Comparison of ENCODE assay signal across 1 cellular context in the genomic region with DNA sequence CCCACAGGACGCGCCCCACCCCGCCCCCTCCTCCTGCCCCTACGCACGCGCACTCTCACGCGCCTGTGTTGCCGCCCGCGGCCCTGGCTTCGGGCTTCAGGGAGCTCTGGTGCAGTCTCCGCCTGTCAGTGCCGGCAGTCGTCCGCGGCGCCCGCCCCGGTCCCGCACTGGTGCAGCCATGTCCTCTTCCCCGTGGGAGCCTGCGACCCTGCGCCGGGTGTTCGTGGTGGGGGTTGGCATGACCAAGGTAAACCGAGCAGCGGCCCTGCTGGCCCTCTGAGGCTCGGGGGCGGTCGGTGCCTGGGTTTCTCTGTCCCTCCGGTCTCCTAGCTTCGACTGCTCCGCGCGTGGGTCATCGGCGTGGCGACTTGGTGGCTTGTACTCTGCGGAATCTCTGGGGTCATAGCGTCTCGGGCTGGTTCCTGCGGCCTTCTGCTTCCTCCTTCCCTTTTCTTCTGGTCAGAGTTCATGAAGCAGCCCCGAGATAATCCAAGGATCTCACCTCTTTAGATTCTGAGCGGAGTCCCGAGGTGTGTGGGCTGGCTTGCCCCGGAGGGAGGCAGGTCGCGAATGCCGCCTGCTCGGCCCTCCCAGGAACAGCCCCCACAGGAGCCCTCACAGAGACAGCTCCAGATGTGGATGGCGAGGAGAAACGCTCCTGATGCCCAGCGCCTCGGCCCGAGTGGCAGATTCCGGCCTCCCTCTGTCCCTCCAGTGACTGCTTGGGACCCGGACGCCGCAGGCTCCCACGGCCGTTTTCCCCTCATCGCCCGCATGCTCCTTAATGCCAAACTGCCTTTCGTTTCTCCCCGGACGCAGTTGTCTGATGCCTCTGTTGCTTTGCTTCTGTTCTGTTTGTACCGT.
A peak's percentile ranks its signal among the peaks of the same experiment; 100 is the strongest.
TF ChIP-seq lines count a peak whose summit lies in the region.

A gene with protein sequence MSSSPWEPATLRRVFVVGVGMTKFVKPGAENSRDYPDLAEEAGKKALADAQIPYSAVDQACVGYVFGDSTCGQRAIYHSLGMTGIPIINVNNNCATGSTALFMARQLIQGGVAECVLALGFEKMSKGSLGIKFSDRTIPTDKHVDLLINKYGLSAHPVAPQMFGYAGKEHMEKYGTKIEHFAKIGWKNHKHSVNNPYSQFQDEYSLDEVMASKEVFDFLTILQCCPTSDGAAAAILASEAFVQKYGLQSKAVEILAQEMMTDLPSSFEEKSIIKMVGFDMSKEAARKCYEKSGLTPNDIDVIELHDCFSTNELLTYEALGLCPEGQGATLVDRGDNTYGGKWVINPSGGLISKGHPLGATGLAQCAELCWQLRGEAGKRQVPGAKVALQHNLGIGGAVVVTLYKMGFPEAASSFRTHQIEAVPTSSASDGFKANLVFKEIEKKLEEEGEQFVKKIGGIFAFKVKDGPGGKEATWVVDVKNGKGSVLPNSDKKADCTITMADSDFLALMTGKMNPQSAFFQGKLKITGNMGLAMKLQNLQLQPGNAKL (plus strand): TSS at position 58 of the 864 bp plus-strand sequence. CDS start 121 bp downstream, at position 179.

TF ChIP-seq in WTC11, 78 proteins besides CTCF, POLR2A, EP300 and RAD21:
- TF ChIP-seq GABPB1 (CRISPR knock-in tag; IDR thresholded peaks at IDR 0.05) = peak; percentile 53; the same call in 1 of the 2 replicates
- no peak for TF ChIP-seq TEAD1 (CRISPR knock-in tag; IDR thresholded peaks at IDR 0.05)
- TF ChIP-seq, protein P1, sequence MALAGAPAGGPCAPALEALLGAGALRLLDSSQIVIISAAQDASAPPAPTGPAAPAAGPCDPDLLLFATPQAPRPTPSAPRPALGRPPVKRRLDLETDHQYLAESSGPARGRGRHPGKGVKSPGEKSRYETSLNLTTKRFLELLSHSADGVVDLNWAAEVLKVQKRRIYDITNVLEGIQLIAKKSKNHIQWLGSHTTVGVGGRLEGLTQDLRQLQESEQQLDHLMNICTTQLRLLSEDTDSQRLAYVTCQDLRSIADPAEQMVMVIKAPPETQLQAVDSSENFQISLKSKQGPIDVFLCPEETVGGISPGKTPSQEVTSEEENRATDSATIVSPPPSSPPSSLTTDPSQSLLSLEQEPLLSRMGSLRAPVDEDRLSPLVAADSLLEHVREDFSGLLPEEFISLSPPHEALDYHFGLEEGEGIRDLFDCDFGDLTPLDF (CRISPR knock-in tag; IDR thresholded peaks at IDR 0.05) = no peak
- TF ChIP-seq, protein P2, sequence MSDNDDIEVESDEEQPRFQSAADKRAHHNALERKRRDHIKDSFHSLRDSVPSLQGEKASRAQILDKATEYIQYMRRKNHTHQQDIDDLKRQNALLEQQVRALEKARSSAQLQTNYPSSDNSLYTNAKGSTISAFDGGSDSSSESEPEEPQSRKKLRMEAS (CRISPR knock-in tag; IDR thresholded peaks at IDR 0.05) = peak; percentile 55; the same call in 1 of the 2 replicates
- TF ChIP-seq, protein P3, sequence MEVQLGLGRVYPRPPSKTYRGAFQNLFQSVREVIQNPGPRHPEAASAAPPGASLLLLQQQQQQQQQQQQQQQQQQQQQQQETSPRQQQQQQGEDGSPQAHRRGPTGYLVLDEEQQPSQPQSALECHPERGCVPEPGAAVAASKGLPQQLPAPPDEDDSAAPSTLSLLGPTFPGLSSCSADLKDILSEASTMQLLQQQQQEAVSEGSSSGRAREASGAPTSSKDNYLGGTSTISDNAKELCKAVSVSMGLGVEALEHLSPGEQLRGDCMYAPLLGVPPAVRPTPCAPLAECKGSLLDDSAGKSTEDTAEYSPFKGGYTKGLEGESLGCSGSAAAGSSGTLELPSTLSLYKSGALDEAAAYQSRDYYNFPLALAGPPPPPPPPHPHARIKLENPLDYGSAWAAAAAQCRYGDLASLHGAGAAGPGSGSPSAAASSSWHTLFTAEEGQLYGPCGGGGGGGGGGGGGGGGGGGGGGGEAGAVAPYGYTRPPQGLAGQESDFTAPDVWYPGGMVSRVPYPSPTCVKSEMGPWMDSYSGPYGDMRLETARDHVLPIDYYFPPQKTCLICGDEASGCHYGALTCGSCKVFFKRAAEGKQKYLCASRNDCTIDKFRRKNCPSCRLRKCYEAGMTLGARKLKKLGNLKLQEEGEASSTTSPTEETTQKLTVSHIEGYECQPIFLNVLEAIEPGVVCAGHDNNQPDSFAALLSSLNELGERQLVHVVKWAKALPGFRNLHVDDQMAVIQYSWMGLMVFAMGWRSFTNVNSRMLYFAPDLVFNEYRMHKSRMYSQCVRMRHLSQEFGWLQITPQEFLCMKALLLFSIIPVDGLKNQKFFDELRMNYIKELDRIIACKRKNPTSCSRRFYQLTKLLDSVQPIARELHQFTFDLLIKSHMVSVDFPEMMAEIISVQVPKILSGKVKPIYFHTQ (CRISPR knock-in tag; IDR thresholded peaks at IDR 0.05) = no peak
- no peak for TF ChIP-seq ZNF317 (CRISPR knock-in tag; IDR thresholded peaks at IDR 0.05; ENCODE audit: borderline replicate concordance, low read depth)
- TF ChIP-seq, protein P4, sequence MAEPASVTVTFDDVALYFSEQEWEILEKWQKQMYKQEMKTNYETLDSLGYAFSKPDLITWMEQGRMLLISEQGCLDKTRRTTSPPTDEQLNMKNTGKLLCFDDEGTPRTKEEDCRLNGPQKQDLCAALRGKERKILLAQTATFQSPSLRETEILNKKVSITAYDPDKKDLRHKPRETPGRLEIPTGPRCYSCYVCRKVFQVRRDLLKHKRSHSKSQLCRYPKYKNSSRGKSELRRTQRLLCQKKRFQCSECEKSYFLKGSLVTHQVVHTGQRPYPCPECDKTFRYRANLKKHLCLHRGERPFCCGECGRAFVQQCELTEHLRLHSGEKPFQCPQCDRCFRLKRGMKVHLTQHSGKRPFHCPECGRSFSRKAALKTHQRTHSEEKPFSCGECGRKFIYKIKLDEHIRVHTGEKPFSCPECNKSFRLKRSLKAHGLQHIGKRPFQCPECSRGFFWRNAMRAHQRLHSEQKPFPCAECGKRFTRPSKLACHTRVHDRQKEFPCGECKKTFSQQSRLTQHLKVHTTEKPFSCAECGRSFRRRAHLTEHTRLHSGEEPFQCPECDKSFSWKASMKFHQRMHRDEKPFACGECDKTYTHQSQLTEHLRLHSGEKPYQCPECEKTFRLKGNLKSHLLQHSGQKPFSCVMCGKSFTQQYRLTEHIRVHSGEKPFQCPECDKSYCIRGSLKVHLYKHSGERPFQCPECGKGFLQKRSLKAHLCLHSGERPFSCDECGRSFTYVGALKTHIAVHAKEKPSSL (CRISPR knock-in tag; conservative IDR thresholded peaks at IDR 0.05) = no peak
- TF ChIP-seq IRF2 (CRISPR knock-in tag; IDR thresholded peaks at IDR 0.05; ENCODE audit: borderline replicate concordance, low read depth) = no peak
- TF ChIP-seq, protein P5, sequence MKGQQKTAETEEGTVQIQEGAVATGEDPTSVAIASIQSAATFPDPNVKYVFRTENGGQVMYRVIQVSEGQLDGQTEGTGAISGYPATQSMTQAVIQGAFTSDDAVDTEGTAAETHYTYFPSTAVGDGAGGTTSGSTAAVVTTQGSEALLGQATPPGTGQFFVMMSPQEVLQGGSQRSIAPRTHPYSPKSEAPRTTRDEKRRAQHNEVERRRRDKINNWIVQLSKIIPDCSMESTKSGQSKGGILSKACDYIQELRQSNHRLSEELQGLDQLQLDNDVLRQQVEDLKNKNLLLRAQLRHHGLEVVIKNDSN (CRISPR knock-in tag; IDR thresholded peaks at IDR 0.05) = no peak
- TF ChIP-seq, protein P6, sequence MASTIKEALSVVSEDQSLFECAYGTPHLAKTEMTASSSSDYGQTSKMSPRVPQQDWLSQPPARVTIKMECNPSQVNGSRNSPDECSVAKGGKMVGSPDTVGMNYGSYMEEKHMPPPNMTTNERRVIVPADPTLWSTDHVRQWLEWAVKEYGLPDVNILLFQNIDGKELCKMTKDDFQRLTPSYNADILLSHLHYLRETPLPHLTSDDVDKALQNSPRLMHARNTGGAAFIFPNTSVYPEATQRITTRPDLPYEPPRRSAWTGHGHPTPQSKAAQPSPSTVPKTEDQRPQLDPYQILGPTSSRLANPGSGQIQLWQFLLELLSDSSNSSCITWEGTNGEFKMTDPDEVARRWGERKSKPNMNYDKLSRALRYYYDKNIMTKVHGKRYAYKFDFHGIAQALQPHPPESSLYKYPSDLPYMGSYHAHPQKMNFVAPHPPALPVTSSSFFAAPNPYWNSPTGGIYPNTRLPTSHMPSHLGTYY (CRISPR knock-in tag; IDR thresholded peaks at IDR 0.05) = no peak
- TF ChIP-seq, protein P7, sequence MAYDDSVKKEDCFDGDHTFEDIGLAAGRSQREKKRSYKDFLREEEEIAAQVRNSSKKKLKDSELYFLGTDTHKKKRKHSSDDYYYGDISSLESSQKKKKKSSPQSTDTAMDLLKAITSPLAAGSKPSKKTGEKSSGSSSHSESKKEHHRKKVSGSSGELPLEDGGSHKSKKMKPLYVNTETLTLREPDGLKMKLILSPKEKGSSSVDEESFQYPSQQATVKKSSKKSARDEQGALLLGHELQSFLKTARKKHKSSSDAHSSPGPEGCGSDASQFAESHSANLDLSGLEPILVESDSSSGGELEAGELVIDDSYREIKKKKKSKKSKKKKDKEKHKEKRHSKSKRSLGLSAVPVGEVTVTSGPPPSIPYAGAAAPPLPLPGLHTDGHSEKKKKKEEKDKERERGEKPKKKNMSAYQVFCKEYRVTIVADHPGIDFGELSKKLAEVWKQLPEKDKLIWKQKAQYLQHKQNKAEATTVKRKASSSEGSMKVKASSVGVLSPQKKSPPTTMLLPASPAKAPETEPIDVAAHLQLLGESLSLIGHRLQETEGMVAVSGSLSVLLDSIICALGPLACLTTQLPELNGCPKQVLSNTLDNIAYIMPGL (CRISPR knock-in tag; IDR thresholded peaks at IDR 0.05) = peak; percentile 33; the same call in 1 of the 2 replicates
- no peak for TF ChIP-seq KAT7 (CRISPR knock-in tag; IDR thresholded peaks at IDR 0.05; ENCODE audit: borderline replicate concordance)
- TF ChIP-seq MYBL2 (CRISPR knock-in tag; IDR thresholded peaks at IDR 0.05) = no peak
- no peak for TF ChIP-seq SP1 (CRISPR knock-in tag; conservative IDR thresholded peaks at IDR 0.05)
- TF ChIP-seq JUN (CRISPR knock-in tag; IDR thresholded peaks at IDR 0.05) = no peak
TF ChIP-seq in WTC11: peak in this region for 3.
